In the genomic region with DNA sequence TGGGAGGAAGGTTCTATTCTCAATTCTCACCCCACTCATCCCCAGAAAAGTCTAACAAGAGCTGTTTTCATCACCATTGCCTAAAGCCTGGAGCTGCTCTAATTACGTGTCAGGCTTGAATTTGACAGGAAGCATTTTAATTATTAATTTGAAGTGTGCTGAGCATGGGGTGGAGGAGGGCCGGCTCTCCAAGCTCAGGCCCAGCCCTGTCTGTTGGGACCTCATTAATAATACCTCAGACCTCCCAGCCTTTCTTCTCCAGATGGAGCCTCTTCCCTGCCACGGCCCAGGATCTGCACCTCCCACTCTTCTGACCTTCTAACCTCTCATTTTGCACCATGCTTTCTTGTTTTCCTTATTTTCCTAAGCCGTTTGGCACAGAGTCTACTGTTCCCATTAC, we compare ENCODE assay signal across 16 cellular contexts. TPM values are rescaled to one million over a fixed set of nuclear protein-coding genes. Genes with fewer than 3 reads are reported as not detected.
"Had no signal": no experiment of that assay in that cellular context is flagged by ENCODE, and none has a peak within 500 bp of the region (broad histone marks: within the 10 kb centered on the region; RNA-seq: fewer than 3 reads in every experiment).

No MANE protein-coding gene starts in this region.

- FAIRE-seq: frontal cortex, kidney had no signal

- ATAC-seq: heart left ventricle; left colon; natural killer cell; stimulated activated effector memory CD8-positive, alpha-beta T cell treated with anti-CD3 and anti-CD28 coated beads, Interleukin-12 subunit alpha, Interleukin-12 subunit beta, amount 100 ng/mL, for 72 hours; stimulated activated naive CD8-positive, alpha-beta T cell treated with anti-CD3 and anti-CD28 coated beads, Interleukin-15, Interleukin-2, amounts not matched to agents 100 U/mL and 50 U/mL, for 24 hours had no signal

- DNase-seq: dermis blood vessel endothelial cell; effector memory CD4-positive, alpha-beta T cell; heart left ventricle; kidney; left colon; natural killer cell; sigmoid colon; stimulated activated CD4-positive, alpha-beta T cell treated with anti-CD3 and anti-CD28 coated beads, Interleukin-2, amount 100 ng/mL, for 24 hours; stimulated activated CD4-positive, alpha-beta T cell treated with anti-CD3 and anti-CD28 coated beads, Interleukin-4, amount 100 ng/mL, for 24 hours; stimulated activated naive CD8-positive, alpha-beta T cell treated with anti-CD3 and anti-CD28 coated beads, Interleukin-15, Interleukin-2, amounts not matched to agents 100 U/mL and 50 U/mL, for 24 hours; substantia nigra; testis; tibial artery had no signal

RNA-seq across cellular contexts. Expression of a gene that starts 30.0 kb away (rescaled TPM):
- total RNA-seq: dermis blood vessel endothelial cell, mononuclear cell, natural killer cell had no signal

RNA-seq across cellular contexts. Expression of a gene that starts 39.0 kb away (rescaled TPM):
- total RNA-seq: natural killer cell had no signal
